19 cellular contexts compared by ENCODE assay signal in the genomic region with DNA sequence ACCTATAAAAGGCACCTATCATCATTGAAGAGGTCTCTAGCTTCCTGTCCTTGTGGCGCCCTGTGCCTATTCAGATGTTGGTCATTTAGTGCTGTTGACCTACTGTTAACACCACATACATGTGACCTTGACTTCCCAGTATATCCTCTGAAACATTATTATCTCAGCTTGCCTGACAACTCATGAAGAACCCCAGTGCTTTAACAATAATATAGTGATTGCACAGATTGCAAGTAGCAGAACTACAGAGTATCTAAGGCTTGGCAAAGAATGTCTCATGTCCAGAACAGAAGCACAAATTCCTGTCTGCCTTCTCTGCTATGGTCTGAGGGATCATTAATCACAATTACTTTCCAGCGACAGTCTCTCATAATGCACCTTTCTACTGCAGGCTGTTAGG.
A peak's percentile ranks its signal among the peaks of the same experiment; 100 is the strongest.
DNase-seq lines count a peak whose midpoint lies in the region; ATAC-seq, FAIRE-seq and TF ChIP-seq lines count a peak whose summit lies in the region.
"Had no signal": no experiment of that assay in that cellular context is flagged by ENCODE, and none has a peak within 500 bp of the region (broad histone marks: within the 10 kb centered on the region; RNA-seq: fewer than 3 reads in every experiment).

No MANE protein-coding gene starts in this region.

- H3K27ac ChIP-seq in HUES64 (ENCODE audit: low read depth, low read length) (peak overlapping the region; percentile 81; the same call in 1 of the 2 replicates), H1 (ENCODE audit: low read depth, low read length) (no peak overlapping the region)
- H3K27ac ChIP-seq: pancreas, PC-9 had no signal

- H4K20me1 ChIP-seq in H1 (replicated peaks in 1 of 2; ENCODE audit: control insufficient read depth in 1 of 2, insufficient read depth in 2 of 2, low read length in 2 of 2), result no peaks in the 10 kb centered on the region

- CTCF ChIA-PET in H1 (lab: Charles Lee; ENCODE audit: partially characterized antibody), result interaction anchor here (0.6 to 1.0 kb wide), 3 partner anchors 11 to 90 kb away, joined by 3 to 5 read pairs (median 3); no protein-coding TSS in a partner anchor

- peaks cover 48% of the 10 kb centered on the region for H3K4me1 ChIP-seq in HUES64 (ENCODE audit: insufficient read depth, low read length)
- peaks cover 0 to 11% (median 8%) of the 10 kb centered on the region in 4 experiments; a peak in 3 of 7 replicates for H3K4me1 ChIP-seq in H1 (replicated peaks in 1 of 4; ENCODE audit: control insufficient read depth in 3 of 4, insufficient read depth in 4 of 4, low read length in 3 of 4)
- H3K4me1 ChIP-seq: ascending aorta, pancreas had no signal

- no peak overlapping the region for H3K56ac ChIP-seq in H1 (replicated peaks; ENCODE audit: insufficient read length, low read depth, low read length)

- no peak overlapping the region for H2AFZ ChIP-seq in H1 (ENCODE audit: low read length)
- H2AFZ ChIP-seq: PC-9 had no signal

- no peak for TF ChIP-seq POLR2A in H1 (IDR thresholded peaks at IDR 0.05; ENCODE audit: control extremely low read depth in 1 of 2, low read depth in 2 of 2, low read length in 2 of 2)

- H4K8ac ChIP-seq in H1 (ENCODE audit: extremely low read depth, insufficient read depth, low read length), result no peak overlapping the region

- H3K18ac ChIP-seq in H1 (ENCODE audit: extremely low read depth, low read length), result no peak overlapping the region; the same call in 1 of the 2 replicates

- H2BK15ac ChIP-seq in H1 (ENCODE audit: low read length), result no peak overlapping the region

- 83% methylated on average over 2 of the region's 2 CpGs for WGBS in HUES64
- WGBS in H1 (ENCODE audit: extremely low coverage in 1 of 2, insufficient coverage in 1 of 2, insufficient read length in 1 of 2, insufficient replicate concordance in 2 of 2, low coverage in 1 of 2, low lambda C conversion rate in 2 of 2, missing lambda C conversion rate in 1 of 2), 2 experiments, result 78% methylated on average over 2 of the region's 2 CpGs; no CpG with 5 or more reads in 1 of the 2 experiments

- no peak for FAIRE-seq in H1 (lab: Jason Lieb, UNC)
- FAIRE-seq: A204.1, pancreas had no signal

- H2BK120ac ChIP-seq in H1 (replicated peaks; ENCODE audit: low read depth, low read length), result no peak overlapping the region

- peaks cover 25% of the 10 kb centered on the region for H3K36me3 Mint-ChIP-seq in nephron (ENCODE audit: low read depth)

- no peaks in the 10 kb centered on the region for H3K79me2 ChIP-seq in H1 (ENCODE audit: control insufficient read depth in 1 of 2, insufficient read depth in 2 of 2, low read length in 2 of 2)

- TF ChIP-seq RAD21 in H1 (IDR thresholded peaks at IDR 0.05 in 1 of 2, conservative IDR thresholded peaks at IDR 0.05 in 1 of 2; ENCODE audit: low read depth in 2 of 2, low read length in 2 of 2), result no peak

- no peak for TF ChIP-seq EP300 in H1 (IDR thresholded peaks at IDR 0.05; ENCODE audit: borderline replicate concordance in 1 of 2, low read depth in 2 of 2, low read length in 2 of 2)

- ATAC-seq in HG02642 (IDR thresholded peaks at IDR 0.05; ENCODE audit: poor library complexity, unreplicated experiment) (no peak), HG02571 (IDR thresholded peaks at IDR 0.05; ENCODE audit: unreplicated experiment) (no peak)
- ATAC-seq: stimulated activated naive CD8-positive, alpha-beta T cell treated with anti-CD3 and anti-CD28 coated beads, Interleukin-15, Interleukin-2, amounts not matched to agents 100 U/mL and 50 U/mL, for 24 hours had no signal

- H3K36me3 ChIP-seq in HUES64 (ENCODE audit: insufficient read depth, low read length) (no peaks in the 10 kb centered on the region), H1 (ENCODE audit: control insufficient read depth in 2 of 4, insufficient read depth in 4 of 4, low read length in 3 of 4) (no peaks in the 10 kb centered on the region)
- H3K36me3 ChIP-seq: ascending aorta, pancreas had no signal

- no peak for TF ChIP-seq CTCF in H1 (IDR thresholded peaks at IDR 0.05; ENCODE audit: control extremely low read depth in 1 of 3, insufficient read depth in 1 of 3, low read depth in 1 of 3, low read length in 3 of 3)
- TF ChIP-seq CTCF in nephron (IDR thresholded peaks at IDR 0.05; ENCODE audit: unreplicated experiment in 3 of 3), result no peak

- H3K4me3 ChIP-seq in HUES64 (ENCODE audit: low read length) (no peak overlapping the region), H1 (ENCODE audit: extremely low read depth in 1 of 4, insufficient read depth in 2 of 4, low read depth in 3 of 4, low read length in 4 of 4) (no peak overlapping the region)
- H3K4me3 ChIP-seq: ascending aorta, pancreas, PC-9 had no signal

- H3K23me2 ChIP-seq in H1 (ENCODE audit: low read depth, low read length), result no peaks in the 10 kb centered on the region

- H3K9me3 ChIP-seq in HUES64 (ENCODE audit: insufficient read depth, low read depth, low read length) (no peaks in the 10 kb centered on the region), H1 (ENCODE audit: insufficient read depth in 2 of 2, low read depth in 1 of 2, low read length in 1 of 2) (no peaks in the 10 kb centered on the region)
- H3K9me3 ChIP-seq: ascending aorta, pancreas had no signal

- H3K4me1 Mint-ChIP-seq in nephron, result peaks cover 21% of the 10 kb centered on the region
- H3K4me1 Mint-ChIP-seq: activated CD4-positive, alpha-beta T cell treated with anti-CD3 and anti-CD28 coated beads, Interleukin-2, amount 10 ng/mL, durations not matched to agents 24 days and 14 days had no signal

- H4K91ac ChIP-seq in H1 (replicated peaks; ENCODE audit: insufficient read length, low read length), result no peak overlapping the region

- no peak overlapping the region for H2AK5ac ChIP-seq in H1 (ENCODE audit: low read depth, low read length)

- no peaks in the 10 kb centered on the region for H3K27me3 Mint-ChIP-seq in nephron (ENCODE audit: low read depth)
- H3K27me3 Mint-ChIP-seq: activated CD4-positive, alpha-beta T cell treated with anti-CD3 and anti-CD28 coated beads, Interleukin-2, amount 10 ng/mL, durations not matched to agents 24 days and 14 days had no signal

- no peaks in the 10 kb centered on the region for H3K79me1 ChIP-seq in H1 (ENCODE audit: low read depth, low read length)

- H3K27ac Mint-ChIP-seq in nephron, result peak overlapping the region; percentile 32 to 69 (median 67)
- H3K27ac Mint-ChIP-seq: activated CD4-positive, alpha-beta T cell treated with anti-CD3 and anti-CD28 coated beads, Interleukin-2, amount 10 ng/mL, durations not matched to agents 24 days and 14 days had no signal

- no peaks in the 10 kb centered on the region for H3K9me3 Mint-ChIP-seq in nephron
- H3K9me3 Mint-ChIP-seq: activated CD4-positive, alpha-beta T cell treated with anti-CD3 and anti-CD28 coated beads, Interleukin-2, amount 10 ng/mL, durations not matched to agents 24 days and 14 days; immature natural killer cell had no signal

- H3K27me3 ChIP-seq in HUES64 (ENCODE audit: insufficient read depth, low read length), result no peaks in the 10 kb centered on the region
- H3K27me3 ChIP-seq in H1 (replicated peaks in 1 of 4; ENCODE audit: control insufficient read depth in 3 of 4, extremely low read depth in 1 of 4, insufficient read depth in 3 of 4, low read length in 3 of 4), result no peaks in the 10 kb centered on the region
- H3K27me3 ChIP-seq: ascending aorta, pancreas had no signal

- POLR2A ChIA-PET in H1 (lab: Charles Lee; ENCODE audit: partially characterized antibody), result interaction anchor here (0.9 kb wide), 1 partner anchor 49 kb away, joined by 4 read pairs; no protein-coding TSS in a partner anchor

- no peak overlapping the region for H3K4me3 Mint-ChIP-seq in nephron
- H3K4me3 Mint-ChIP-seq: activated CD4-positive, alpha-beta T cell treated with anti-CD3 and anti-CD28 coated beads, Interleukin-2, amount 10 ng/mL, durations not matched to agents 24 days and 14 days; immature natural killer cell had no signal

- no peak overlapping the region for H3K14ac ChIP-seq in H1 (ENCODE audit: insufficient read length)

- no peak overlapping the region for H3K4ac ChIP-seq in H1 (replicated peaks; ENCODE audit: insufficient read length, low read depth, low read length)

- H3K4me2 ChIP-seq in H1 (ENCODE audit: insufficient read depth in 1 of 2, low read depth in 2 of 2, low read length in 2 of 2), result 0 out of 4 replicates have a peak overlapping the region, but pooled peaks of 1 of the 2 experiments have one; percentile 41
- H3K4me2 ChIP-seq: PC-9 had no signal

- no peak overlapping the region for H3K9ac ChIP-seq in HUES64 (ENCODE audit: low read depth, low read length)
- no peak overlapping the region for H3K9ac ChIP-seq in H1 (replicated peaks in 1 of 4; ENCODE audit: extremely low read depth in 1 of 4, low read depth in 3 of 4, low read length in 3 of 4)

- DNase-seq in NCI-H1417 (lab: John Stamatoyannopoulos, UW), result peak in 2 of 3 experiments; percentile 35 to 73
- no peak for DNase-seq in NCI-H1417 treated with DMSO at 0.1 percent for 48 hours (lab: John Stamatoyannopoulos, UW)
- DNase-seq in H1 (ENCODE audit: low read depth in 1 of 2, low spot score in 2 of 2), result no peak
- DNase-seq in NK-92 treated with Interleukin-12 subunit alpha and Interleukin-12 subunit beta, amount 100 ng/mL, for 24 hours (lab: John Stamatoyannopoulos, UW), result no peak
- DNase-seq: activated CD4-positive, alpha-beta T cell treated with anti-CD3 and anti-CD28 coated beads, Interleukin-2, amount 10 ng/mL, durations not matched to agents 24 days and 14 days; activated naive CD4-positive, alpha-beta T cell; cortex of kidney; immature natural killer cell; KG1; NCI-H1048; pancreas; PC-9; stimulated activated naive CD8-positive, alpha-beta T cell treated with anti-CD3 and anti-CD28 coated beads, Interleukin-15, Interleukin-2, amounts not matched to agents 100 U/mL and 50 U/mL, for 24 hours had no signal

- peak overlapping the region; percentile 7 for H4K5ac ChIP-seq in H1 (ENCODE audit: insufficient read length, low read depth, low read length)

- H2BK12ac ChIP-seq in H1 (ENCODE audit: low read depth, low read length), result no peak overlapping the region

- no peak overlapping the region for H2BK20ac ChIP-seq in H1 (ENCODE audit: low read length)

- no peak overlapping the region for H2BK5ac ChIP-seq in H1 (ENCODE audit: low read depth, low read length)

- no peak overlapping the region for H3K23ac ChIP-seq in H1 (ENCODE audit: insufficient read length)

TF ChIP-seq in H1, 55 proteins besides CTCF, POLR2A, EP300 and RAD21 (continues in another document):
- TF ChIP-seq TCF12 (IDR thresholded peaks at IDR 0.05; ENCODE audit: low read depth, low read length) (no peak), SIRT6 (IDR thresholded peaks at IDR 0.05; ENCODE audit: low read length) (no peak), NANOG (IDR thresholded peaks at IDR 0.05; ENCODE audit: insufficient read depth, low read depth, low read length, poor library complexity, severe bottlenecking) (no peak), KDM5A (IDR thresholded peaks at IDR 0.05; ENCODE audit: low read length) (no peak), EZH2 (IDR thresholded peaks at IDR 0.05; ENCODE audit: low read depth, low read length, severe bottlenecking) (no peak), RFX5 (IDR thresholded peaks at IDR 0.05; ENCODE audit: borderline replicate concordance, low read depth, low read length) (no peak), CBX8 (IDR thresholded peaks at IDR 0.05; ENCODE audit: borderline replicate concordance, low read depth, low read length) (no peak), CTBP2 (IDR thresholded peaks at IDR 0.05; ENCODE audit: borderline replicate concordance, insufficient read depth, insufficient read length, low read length) (no peak), CHD2 (IDR thresholded peaks at IDR 0.05; ENCODE audit: low read length) (no peak)

Comparison
In these comparisons a context has a peak if more than half of its experiments do, and no peak if none do; other contexts are left out.
1. DNase-seq: peak in NCI-H1417 (2 of 3); none in NCI-H1417 treated with DMSO at 0.1 percent for 48 hours (single experiment), H1 (0 of 2) and NK-92 treated with Interleukin-12 subunit alpha and Interleukin-12 subunit beta, amount 100 ng/mL, for 24 hours (single experiment).